ENCODE assay signal across 8 cellular contexts in genomic region chr1:23367791-23368561, GRCh38.
DNase-seq lines count a peak whose midpoint lies in the region; ATAC-seq and TF ChIP-seq lines count a peak whose summit lies in the region.

No MANE protein-coding gene starts in this region.

- TF ChIP-seq CTCF in AG10803 (conservative IDR thresholded peaks at IDR 0.05; ENCODE audit: low read length): 0 out of 2 replicates have a peak, but pooled peaks have one; percentile 6

- peaks cover 2% of the 10 kb centered on the region for H3K9me3 Mint-ChIP-seq in central memory CD8-positive, alpha-beta T cell

- ATAC-seq in GM19035 (IDR thresholded peaks at IDR 0.05; ENCODE audit: unreplicated experiment) (peak; percentile 87), HG03342 (IDR thresholded peaks at IDR 0.05; ENCODE audit: unreplicated experiment) (peak; percentile 84)
- ATAC-seq in central memory CD8-positive, alpha-beta T cell (replicated peaks; ENCODE audit: extremely low read depth, poor library complexity, severe bottlenecking): peak; percentile 94

- H3K4me3 Mint-ChIP-seq in central memory CD8-positive, alpha-beta T cell: peak overlapping the region; percentile 93

- peaks cover 31% of the 10 kb centered on the region for H3K4me1 Mint-ChIP-seq in central memory CD8-positive, alpha-beta T cell

- H3K36me3 Mint-ChIP-seq in central memory CD8-positive, alpha-beta T cell (ENCODE audit: insufficient read depth): peaks cover 6% of the 10 kb centered on the region

- H3K27me3 Mint-ChIP-seq in central memory CD8-positive, alpha-beta T cell: no peaks in the 10 kb centered on the region

- H3K4me3 ChIP-seq in AG10803 (ENCODE audit: low read length): peak overlapping the region; percentile 72

- peak overlapping the region; percentile 85 for H3K27ac Mint-ChIP-seq in central memory CD8-positive, alpha-beta T cell (ENCODE audit: low read depth)

- DNase-seq in AG10803 (ENCODE audit: low read depth) (peak; percentile 99), NCI-H345 treated with DMSO at 0.1 percent for 48 hours (lab: John Stamatoyannopoulos, UW; ENCODE audit: unreplicated experiment) (peak; percentile 97), iris pigment epithelial cell (ENCODE audit: low read depth) (peak; percentile 99)
- DNase-seq in activated CD4-positive, CD25-positive, alpha-beta regulatory T cell treated with anti-CD3 and anti-CD28 coated beads, Interleukin-2, amount 50 U/mL, for 16 hours (ENCODE audit: low read depth, low spot score): peak; percentile 96
- peak; percentile 88 to 97 for DNase-seq in central memory CD8-positive, alpha-beta T cell (ENCODE audit: low spot score in 2 of 2)
- peak; percentile 96 to 97 for DNase-seq in stimulated activated CD4-positive, alpha-beta T cell treated with anti-CD3 and anti-CD28 coated beads, Interleukin-12 subunit alpha, Interleukin-12 subunit beta, amount 100 ng/mL, for 24 hours (ENCODE audit: low read depth in 2 of 2)

Comparison
In these comparisons a context has a peak if more than half of its experiments do, and no peak if none do; other contexts are left out.
1. Peak in every context shown above with its lines: DNase-seq, ATAC-seq and H3K4me3 ChIP-seq.